ENCODE assay signal across 16 cellular contexts in genomic region chr14:100369019-100369418, GRCh38. TPM values are rescaled to one million over a fixed set of nuclear protein-coding genes. Genes with fewer than 3 reads are reported as not detected.
"Had no signal": no experiment of that assay in that cellular context is flagged by ENCODE, and none has a peak within 500 bp of the region (broad histone marks: within the 10 kb centered on the region; RNA-seq: fewer than 3 reads in every experiment).

No MANE protein-coding gene starts in this region.

- H3K4me1 Mint-ChIP-seq: central memory CD8-positive, alpha-beta T cell; natural killer cell had no signal

- H3K4me3 ChIP-seq: mucosa of descending colon, psoas muscle, sigmoid colon, stomach had no signal

- ATAC-seq: esophagus mucosa, mucosa of descending colon, natural killer cell, psoas muscle had no signal

- H3K9me3 ChIP-seq: mucosa of descending colon, psoas muscle, sigmoid colon, stomach had no signal

- DNase-seq: amygdala; hypothalamus; kidney glomerular epithelial cell; mucosa of descending colon; natural killer cell; occipital lobe; psoas muscle; sigmoid colon; stimulated activated CD4-positive, alpha-beta T cell treated with anti-CD3 and anti-CD28 coated beads, Interleukin-2, amount 100 ng/mL, for 48 hours; stomach; T-helper 9 cell had no signal

- H3K27ac ChIP-seq: psoas muscle, sigmoid colon, stomach had no signal

- H3K27me3 ChIP-seq: sigmoid colon, stomach had no signal

- H3K4me1 ChIP-seq: psoas muscle had no signal

- H3K27me3 Mint-ChIP-seq: activated naive CD4-positive, alpha-beta T cell treated with anti-CD3 and anti-CD28 coated beads, Interleukin-2, amount 50 U/mL, for 24 hours; central memory CD8-positive, alpha-beta T cell had no signal

- H3K9me3 Mint-ChIP-seq: activated naive CD4-positive, alpha-beta T cell treated with anti-CD3 and anti-CD28 coated beads, Interleukin-2, amount 50 U/mL, for 24 hours; brain; central memory CD8-positive, alpha-beta T cell; natural killer cell had no signal

- H3K4me3 Mint-ChIP-seq: activated naive CD4-positive, alpha-beta T cell treated with anti-CD3 and anti-CD28 coated beads, Interleukin-2, amount 50 U/mL, for 24 hours; brain; central memory CD8-positive, alpha-beta T cell; natural killer cell had no signal

- H3K27ac Mint-ChIP-seq: activated naive CD4-positive, alpha-beta T cell treated with anti-CD3 and anti-CD28 coated beads, Interleukin-2, amount 50 U/mL, for 24 hours; brain; natural killer cell had no signal

RNA-seq across cellular contexts. Expression of gene SLC25A47, which starts 45.9 kb away (rescaled TPM):
- total RNA-seq: esophagus mucosa, glomerular endothelial cell, occipital lobe, sigmoid colon had no signal
- polyA plus RNA-seq: stomach had no signal
